ENCODE assay signal across 2 cellular contexts in genomic region chr6:6665505-6665904, GRCh38.
TF ChIP-seq lines count a peak whose summit lies in the region.

No MANE protein-coding gene starts in this region.

TF ChIP-seq in K562, 482 proteins besides CTCF, POLR2A, EP300 and RAD21 (continued from another document and continues in another):
- TF ChIP-seq TSHZ1 (CRISPR knock-in tag; IDR thresholded peaks at IDR 0.05), result no peak
- no peak for TF ChIP-seq IRF2 (CRISPR knock-in tag; IDR thresholded peaks at IDR 0.05)
- no peak for TF ChIP-seq PHF20 (IDR thresholded peaks at IDR 0.05; ENCODE audit: partially characterized antibody)
- 0 out of 4 replicates have a peak, but pooled peaks of 1 of the 2 experiments have one; percentile 15 for TF ChIP-seq TBL1XR1 (IDR thresholded peaks at IDR 0.05; ENCODE audit: low read length in 2 of 2)
- no peak for TF ChIP-seq EWSR1 (IDR thresholded peaks at IDR 0.05; ENCODE audit: borderline replicate concordance, low read depth, partially characterized antibody)
- no peak for TF ChIP-seq LEF1 (IDR thresholded peaks at IDR 0.05)
- no peak for TF ChIP-seq ZNF324 (CRISPR knock-in tag; IDR thresholded peaks at IDR 0.05)
- TF ChIP-seq ZNF589 (CRISPR knock-in tag; IDR thresholded peaks at IDR 0.05; ENCODE audit: low read depth), result 0 out of 2 replicates have a peak, but pooled peaks have one; percentile 37
- TF ChIP-seq MTA2 (IDR thresholded peaks at IDR 0.05; ENCODE audit: low read depth), result no peak
- peak; percentile 62 for TF ChIP-seq SOX6 (IDR thresholded peaks at IDR 0.05)
- no peak for TF ChIP-seq ZMIZ1 (IDR thresholded peaks at IDR 0.05; ENCODE audit: low read depth in 2 of 2, low read length in 2 of 2)
- TF ChIP-seq NFIC (IDR thresholded peaks at IDR 0.05), result peak; percentile 62
- TF ChIP-seq ZBTB34 (CRISPR knock-in tag; IDR thresholded peaks at IDR 0.05), result no peak
- no peak for TF ChIP-seq SIN3A (IDR thresholded peaks at IDR 0.05; ENCODE audit: borderline replicate concordance in 2 of 2, control insufficient read depth in 1 of 2, low read depth in 2 of 2, low read length in 2 of 2)
- no peak for TF ChIP-seq KDM1A (IDR thresholded peaks at IDR 0.05)
- TF ChIP-seq ZNF444 (CRISPR knock-in tag; IDR thresholded peaks at IDR 0.05), result no peak
- peak; percentile 23; the same call in 1 of the 2 replicates for TF ChIP-seq PKNOX1 (IDR thresholded peaks at IDR 0.05)
- TF ChIP-seq ZNF280A (IDR thresholded peaks at IDR 0.05; ENCODE audit: low read depth, partially characterized antibody), result no peak

TF ChIP-seq in liver, 16 proteins besides CTCF, POLR2A, EP300 and RAD21 (continued from another document):
- TF ChIP-seq NR2F2 (IDR thresholded peaks at IDR 0.05), result peak; percentile 72
